Comparison of ENCODE assay signal across 8 cellular contexts in genomic region chr17:39981207-39982068, GRCh38. TPM values are rescaled to one million over a fixed set of nuclear protein-coding genes. Genes with fewer than 3 reads are reported as not detected.
DNase-seq lines count a peak whose midpoint lies in the region; ATAC-seq, FAIRE-seq and TF ChIP-seq lines count a peak whose summit lies in the region.

No MANE protein-coding gene starts in this region.

- H3K4me2 ChIP-seq in A549 = peak overlapping the region; percentile 91

- H3K27ac Mint-ChIP-seq in activated naive CD8-positive, alpha-beta T cell treated with anti-CD3 and anti-CD28 coated beads, Interleukin-2, amount 10 ng/mL, durations not matched to agents 7 days and 5 days = peak overlapping the region; percentile 94

- intact Hi-C loops in stomach (cut with DNase I; ENCODE audit: low total_unique reads) = no loop called here

- H3K36me3 Mint-ChIP-seq in activated naive CD8-positive, alpha-beta T cell treated with anti-CD3 and anti-CD28 coated beads, Interleukin-2, amount 10 ng/mL, durations not matched to agents 7 days and 5 days = peaks cover 6% of the 10 kb centered on the region

- H3K4me1 Mint-ChIP-seq in activated naive CD8-positive, alpha-beta T cell treated with anti-CD3 and anti-CD28 coated beads, Interleukin-2, amount 10 ng/mL, durations not matched to agents 7 days and 5 days = peaks cover 27% of the 10 kb centered on the region

- ATAC-seq in A549 (peak; percentile 6 to 14; a peak in 4 of 6 replicates), GM18907 (IDR thresholded peaks at IDR 0.05; ENCODE audit: unreplicated experiment) (no peak)
- no peak for ATAC-seq in activated naive CD8-positive, alpha-beta T cell treated with anti-CD3 and anti-CD28 coated beads, Interleukin-2, amount 10 ng/mL, durations not matched to agents 7 days and 5 days (ENCODE audit: low read depth)

- CTCF ChIA-PET in A549 (lab: Yijun Ruan, JAX) = interaction anchor here (0.5 to 19.9 kb wide), 51 partner anchors 9 to 434 kb away, joined by 3 to 405 read pairs (median 5); partner anchors contain the start of genes CSF3, GSDMA, MIEN1 and WIPF2

- TF ChIP-seq POLR2A in A549 (IDR thresholded peaks at IDR 0.05; ENCODE audit: low read length) (no peak), stomach (IDR thresholded peaks at IDR 0.05) (no peak)

- peaks cover 32% of the 10 kb centered on the region for H3K36me3 ChIP-seq in iPS-20b (ENCODE audit: insufficient read depth, low read depth, low read length)
- H3K36me3 ChIP-seq in stomach = peaks cover 22 to 30% (median 27%) of the 10 kb centered on the region in 4 donors

- H3K9me3 ChIP-seq in A549 (no peaks in the 10 kb centered on the region), iPS-20b (ENCODE audit: insufficient read depth, low read depth, low read length) (no peaks in the 10 kb centered on the region), stomach (no peaks in the 10 kb centered on the region)

- TF ChIP-seq RAD21 in A549 (conservative IDR thresholded peaks at IDR 0.05 in 1 of 2, IDR thresholded peaks at IDR 0.05 in 1 of 2) = no peak

- TF ChIP-seq CTCF in A549 (IDR thresholded peaks at IDR 0.05) (no peak), HL-60 (IDR thresholded peaks at IDR 0.05; ENCODE audit: insufficient read depth, low read length) (no peak), stomach (IDR thresholded peaks at IDR 0.05) (no peak)

- DNase-seq in A549 (ENCODE audit: low read depth in 1 of 2, low spot score in 1 of 2) (peak in 1 of 2 experiments; percentile 21), HL-60 (ENCODE audit: low read depth in 1 of 2, low spot score in 1 of 2) (peak in 1 of 2 experiments; percentile 15), stomach (no peak), UCSD-AML1 (lab: John Stamatoyannopoulos, UW; ENCODE audit: unreplicated experiment) (no peak), NCI-H1694 (lab: John Stamatoyannopoulos, UW) (no peak)
- DNase-seq in activated naive CD8-positive, alpha-beta T cell treated with anti-CD3 and anti-CD28 coated beads, Interleukin-2, amount 10 ng/mL, durations not matched to agents 7 days and 5 days = no peak

- H3K27me3 ChIP-seq in HL-60 (ENCODE audit: insufficient read depth, poor library complexity, severe bottlenecking) = no peaks in the 10 kb centered on the region
- H3K27me3 ChIP-seq in iPS-20b (ENCODE audit: insufficient read depth, low read length) = no peaks in the 10 kb centered on the region; the same call in 1 of the 2 replicates
- peaks cover 0 to 22% (median 0%) of the 10 kb centered on the region in 3 donors for H3K27me3 ChIP-seq in stomach

- H3K9ac ChIP-seq in iPS-20b (ENCODE audit: low read depth, low read length) = peak overlapping the region; percentile 73

- H3K4me3 ChIP-seq in A549 = peak overlapping the region; percentile 89
- peak overlapping the region; percentile 91 for H3K4me3 ChIP-seq in HL-60 (replicated peaks; ENCODE audit: insufficient read depth, low read length)
- peak overlapping the region; percentile 71 for H3K4me3 ChIP-seq in iPS-20b (ENCODE audit: low read length)
- H3K4me3 ChIP-seq in stomach = peak overlapping the region; percentile 75 to 99 (median 91)

- no peaks in the 10 kb centered on the region for H3K9me3 Mint-ChIP-seq in activated naive CD8-positive, alpha-beta T cell treated with anti-CD3 and anti-CD28 coated beads, Interleukin-2, amount 10 ng/mL, durations not matched to agents 7 days and 5 days

- POLR2A ChIA-PET in A549 (lab: Yijun Ruan, JAX) = interaction anchor here (1.0 to 2.1 kb wide), 17 partner anchors 9 to 251 kb away, joined by 3 to 43 read pairs (median 6); partner anchors contain the start of genes CASC3, MED24, MIEN1 and MSL1
- POLR2A ChIA-PET in activated naive CD8-positive, alpha-beta T cell treated with anti-CD3 and anti-CD28 coated beads, Interleukin-2, amount 10 ng/mL, durations not matched to agents 7 days and 5 days (lab: Charles Lee) = interaction anchor here (0.6 to 2.2 kb wide), 22 partner anchors 8 to 520 kb away, joined by 3 to 23 read pairs (median 4); partner anchors contain the start of genes CDK12, IKZF3, LRRC3C and MSL1

- TF ChIP-seq EP300 in A549 (IDR thresholded peaks at IDR 0.05) (no peak), stomach (IDR thresholded peaks at IDR 0.05) (no peak)

- peak overlapping the region; percentile 93 to 95 for H3K27ac ChIP-seq in A549
- peak overlapping the region; percentile 88 for H3K27ac ChIP-seq in HL-60 (replicated peaks)
- peak overlapping the region; percentile 59 for H3K27ac ChIP-seq in iPS-20b (ENCODE audit: low read length)
- peak overlapping the region; percentile 91 to 97 (median 94) for H3K27ac ChIP-seq in stomach

- peaks cover 20% of the 10 kb centered on the region for H3K4me1 ChIP-seq in A549
- H3K4me1 ChIP-seq in iPS-20b (ENCODE audit: insufficient read depth, low read length) = peaks cover 13% of the 10 kb centered on the region; the same call in 1 of the 2 replicates
- peaks cover 8 to 37% (median 31%) of the 10 kb centered on the region in 4 donors for H3K4me1 ChIP-seq in stomach

- no peak for FAIRE-seq in A549 (lab: Jason Lieb, UNC)

- H3K27me3 Mint-ChIP-seq in activated naive CD8-positive, alpha-beta T cell treated with anti-CD3 and anti-CD28 coated beads, Interleukin-2, amount 10 ng/mL, durations not matched to agents 7 days and 5 days = peaks cover 17% of the 10 kb centered on the region

- peak overlapping the region; percentile 97 for H3K4me3 Mint-ChIP-seq in activated naive CD8-positive, alpha-beta T cell treated with anti-CD3 and anti-CD28 coated beads, Interleukin-2, amount 10 ng/mL, durations not matched to agents 7 days and 5 days

- WGBS in A549 (ENCODE audit: missing lambda C conversion rate) = 2% methylated on average over 20 of the region's 20 CpGs
- WGBS in stomach, 5 donors = 2 to 4% (median 3%) methylated on average over 13 to 20 of the region's 20 CpGs

TF ChIP-seq in A549, 52 proteins besides CTCF, POLR2A, EP300 and RAD21:
- TF ChIP-seq ESRRA (IDR thresholded peaks at IDR 0.05; ENCODE audit: borderline replicate concordance, low read length) = no peak

RNA-seq across cellular contexts. Expression of gene PSMD3, which starts 0.8 kb away (rescaled TPM):
- polyA plus RNA-seq in A549 (2011; rRNA removed) (87.7 and 113 TPM in 2 replicates), A549 (2017; fragmentation: RNase III; extraction: RNeasy Plus Mini Kit Qiagen cat#74134 plus additional on column Dnase treatment) (186 to 193 TPM (median 187 TPM) in 3 replicates), stomach (10 to 100 TPM; 45.9 to 53.8 (median 51.2) TPM)
- polyA plus RNA-seq in A549 (2012; cell fraction: cytosol; rRNA removed) = 172 and 210 TPM in 2 replicates
- 255 and 268 TPM in 2 replicates for polyA plus RNA-seq in A549 (2012; cell fraction: nucleus; rRNA removed)
- polyA minus RNA-seq in A549 (2011; rRNA and poly(A)+ RNA removed) = 146 and 167 TPM in 2 replicates
- 10 to 100 TPM; 82.5 to 87.9 TPM for total RNA-seq in activated naive CD8-positive, alpha-beta T cell treated with anti-CD3 and anti-CD28 coated beads, Interleukin-2, amount 10 ng/mL, durations not matched to agents 7 days and 5 days
- 100 to 1,000 TPM in 1 of 5 donors, 10 to 100 TPM in 4; 13.4 to 140 (median 41.7) TPM for total RNA-seq in stomach

RNA-seq across cellular contexts. Expression of gene GSDMA, which starts 18.6 kb away (rescaled TPM):
- polyA plus RNA-seq in A549 (2011; rRNA removed) (not detected in 2 replicates), A549 (2017; fragmentation: RNase III; extraction: RNeasy Plus Mini Kit Qiagen cat#74134 plus additional on column Dnase treatment) (not detected in 3 replicates), stomach (under 1 TPM in 2 of 3 donors, not detected in 1; 0.08 to 0.92 TPM)
- not detected in 2 replicates for polyA plus RNA-seq in A549 (2012; cell fraction: cytosol; rRNA removed)
- not detected in 2 replicates for polyA plus RNA-seq in A549 (2012; cell fraction: nucleus; rRNA removed)
- not detected in 2 replicates for polyA minus RNA-seq in A549 (2011; rRNA and poly(A)+ RNA removed)
- total RNA-seq in activated naive CD8-positive, alpha-beta T cell treated with anti-CD3 and anti-CD28 coated beads, Interleukin-2, amount 10 ng/mL, durations not matched to agents 7 days and 5 days = under 1 TPM in 1 of 2 experiments, not detected in 1; 0.26 TPM
- total RNA-seq in stomach = not detected

RNA-seq across cellular contexts. Expression of gene CSF3, which starts 33.8 kb away (rescaled TPM):
- polyA plus RNA-seq in A549 (2011; rRNA removed) = 0.41 TPM in 1 of 2 replicates, not detected in the other
- 0.03 TPM in 1 of 2 replicates, not detected in the other for polyA plus RNA-seq in A549 (2012; cell fraction: cytosol; rRNA removed)
- polyA plus RNA-seq in A549 (2012; cell fraction: nucleus; rRNA removed) = 0.04 TPM in 1 of 2 replicates, not detected in the other
- polyA plus RNA-seq in A549 (2017; fragmentation: RNase III; extraction: RNeasy Plus Mini Kit Qiagen cat#74134 plus additional on column Dnase treatment) = not detected in 3 replicates
- polyA minus RNA-seq in A549 (2011; rRNA and poly(A)+ RNA removed) = not detected in 2 replicates
- not detected for total RNA-seq in activated naive CD8-positive, alpha-beta T cell treated with anti-CD3 and anti-CD28 coated beads, Interleukin-2, amount 10 ng/mL, durations not matched to agents 7 days and 5 days
- total RNA-seq in stomach = 1 to 10 TPM in 2 of 5 donors, under 1 TPM in 1, not detected in 2; 0.55 to 1.7 (median 1.2) TPM
- polyA plus RNA-seq in stomach = 10 to 100 TPM in 1 of 3 donors, 1 to 10 TPM in 2; 1.4 to 16.2 (median 4.0) TPM

RNA-seq across cellular contexts. Expression of gene LRRC3C, which starts 53.9 kb away (rescaled TPM):
- polyA plus RNA-seq in A549 (2011; rRNA removed) (not detected in 2 replicates), A549 (2017; fragmentation: RNase III; extraction: RNeasy Plus Mini Kit Qiagen cat#74134 plus additional on column Dnase treatment) (not detected in 3 replicates), stomach (not detected)
- not detected in 2 replicates for polyA plus RNA-seq in A549 (2012; cell fraction: cytosol; rRNA removed)
- 0.11 TPM in 1 of 2 replicates, not detected in the other for polyA plus RNA-seq in A549 (2012; cell fraction: nucleus; rRNA removed)
- not detected in 2 replicates for polyA minus RNA-seq in A549 (2011; rRNA and poly(A)+ RNA removed)
- total RNA-seq in activated naive CD8-positive, alpha-beta T cell treated with anti-CD3 and anti-CD28 coated beads, Interleukin-2, amount 10 ng/mL, durations not matched to agents 7 days and 5 days = not detected
- total RNA-seq in stomach = not detected

RNA-seq across cellular contexts. Expression of gene ORMDL3, which starts 54.0 kb away (rescaled TPM):
- 26.9 and 49.0 TPM in 2 replicates for polyA plus RNA-seq in A549 (2011; rRNA removed)
- 31.2 and 40.7 TPM in 2 replicates for polyA plus RNA-seq in A549 (2012; cell fraction: cytosol; rRNA removed)
- polyA plus RNA-seq in A549 (2012; cell fraction: nucleus; rRNA removed) = 38.5 and 47.4 TPM in 2 replicates
- polyA plus RNA-seq in A549 (2017; fragmentation: RNase III; extraction: RNeasy Plus Mini Kit Qiagen cat#74134 plus additional on column Dnase treatment) = 41.4 to 52.1 TPM (median 51.0 TPM) in 3 replicates
- polyA minus RNA-seq in A549 (2011; rRNA and poly(A)+ RNA removed) = 73.7 and 97.9 TPM in 2 replicates
- 100 to 1,000 TPM; 149 to 159 TPM for total RNA-seq in activated naive CD8-positive, alpha-beta T cell treated with anti-CD3 and anti-CD28 coated beads, Interleukin-2, amount 10 ng/mL, durations not matched to agents 7 days and 5 days
- total RNA-seq in stomach = 100 to 1,000 TPM in 1 of 5 donors, 10 to 100 TPM in 4; 16.5 to 117 (median 64.5) TPM
- polyA plus RNA-seq in stomach = 10 to 100 TPM; 28.6 to 44.3 (median 34.5) TPM

Comparison
In these comparisons a context has a peak if more than half of its experiments do, and no peak if none do; other contexts are left out.
1. ATAC-seq: peak in A549 (2 of 2); none in activated naive CD8-positive, alpha-beta T cell treated with anti-CD3 and anti-CD28 coated beads, Interleukin-2, amount 10 ng/mL, durations not matched to agents 7 days and 5 days (single experiment) and GM18907 (single experiment).
2. Peak in every context shown above with its lines, with median percentiles within 50 percentile points of each other: H3K27ac ChIP-seq and H3K4me3 ChIP-seq.